In the genomic region with DNA sequence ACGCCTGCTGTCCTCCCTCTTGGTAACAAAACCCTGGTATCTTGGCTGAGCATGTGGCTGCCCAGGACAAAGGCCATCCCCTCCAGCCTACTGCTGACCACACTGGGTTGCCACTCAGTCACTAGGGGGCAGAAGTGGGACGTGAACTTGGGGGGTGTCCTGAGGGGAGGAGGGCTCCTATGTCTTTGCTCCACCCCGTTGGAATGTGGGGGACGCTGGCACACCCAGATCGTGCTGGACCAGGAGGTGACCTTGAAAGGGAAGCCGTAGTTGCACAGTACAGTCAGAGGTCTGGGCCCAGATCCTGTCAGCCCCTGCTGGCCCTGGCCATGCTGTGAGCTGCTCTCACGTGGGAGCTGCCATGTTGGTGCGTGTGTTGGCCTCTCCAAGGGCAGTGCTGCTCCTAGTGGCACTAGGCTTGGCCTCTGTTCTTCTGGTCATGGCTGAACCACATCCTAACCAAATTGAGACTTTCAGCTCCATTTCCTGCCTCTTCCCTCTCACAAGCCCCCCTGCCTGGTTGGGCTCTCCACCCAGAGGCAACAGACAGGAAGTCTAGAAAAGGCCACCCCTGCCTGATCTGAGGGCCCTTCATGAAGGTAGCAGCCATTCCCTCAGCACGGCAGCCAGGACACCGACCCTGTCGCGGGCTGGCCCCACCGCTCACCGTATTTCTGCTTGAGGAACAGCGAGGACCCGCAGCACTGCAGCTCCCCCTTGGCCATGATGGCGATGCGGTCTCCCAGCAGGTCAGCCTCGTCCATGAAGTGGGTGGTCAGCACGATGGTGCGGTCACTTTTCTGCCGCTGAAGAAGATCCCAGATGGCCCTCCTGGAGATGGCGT, we compare ENCODE assay signal across 1 cellular context.
TF ChIP-seq lines count a peak whose summit lies in the region.

No MANE protein-coding gene starts in this region.

TF ChIP-seq in H1, 55 proteins besides CTCF, POLR2A, EP300 and RAD21:
- TF ChIP-seq TEAD4 (IDR thresholded peaks at IDR 0.05; ENCODE audit: low read depth, low read length) (peak; percentile 76), RFX5 (IDR thresholded peaks at IDR 0.05; ENCODE audit: borderline replicate concordance, low read depth, low read length) (no peak), NRF1 (IDR thresholded peaks at IDR 0.05; ENCODE audit: low read depth, low read length) (no peak), SRF (IDR thresholded peaks at IDR 0.05; ENCODE audit: low read depth, low read length) (no peak), PHF8 (conservative IDR thresholded peaks at IDR 0.05; ENCODE audit: low read depth, low read length) (no peak), BRCA1 (IDR thresholded peaks at IDR 0.05; ENCODE audit: low read depth, low read length) (no peak), GTF2F1 (IDR thresholded peaks at IDR 0.05; ENCODE audit: borderline replicate concordance, low read depth, low read length) (no peak)
- TF ChIP-seq, protein P1, sequence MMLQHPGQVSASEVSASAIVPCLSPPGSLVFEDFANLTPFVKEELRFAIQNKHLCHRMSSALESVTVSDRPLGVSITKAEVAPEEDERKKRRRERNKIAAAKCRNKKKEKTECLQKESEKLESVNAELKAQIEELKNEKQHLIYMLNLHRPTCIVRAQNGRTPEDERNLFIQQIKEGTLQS (IDR thresholded peaks at IDR 0.05; ENCODE audit: insufficient read depth, low read depth, low read length) = no peak
- TF ChIP-seq, protein P2, sequence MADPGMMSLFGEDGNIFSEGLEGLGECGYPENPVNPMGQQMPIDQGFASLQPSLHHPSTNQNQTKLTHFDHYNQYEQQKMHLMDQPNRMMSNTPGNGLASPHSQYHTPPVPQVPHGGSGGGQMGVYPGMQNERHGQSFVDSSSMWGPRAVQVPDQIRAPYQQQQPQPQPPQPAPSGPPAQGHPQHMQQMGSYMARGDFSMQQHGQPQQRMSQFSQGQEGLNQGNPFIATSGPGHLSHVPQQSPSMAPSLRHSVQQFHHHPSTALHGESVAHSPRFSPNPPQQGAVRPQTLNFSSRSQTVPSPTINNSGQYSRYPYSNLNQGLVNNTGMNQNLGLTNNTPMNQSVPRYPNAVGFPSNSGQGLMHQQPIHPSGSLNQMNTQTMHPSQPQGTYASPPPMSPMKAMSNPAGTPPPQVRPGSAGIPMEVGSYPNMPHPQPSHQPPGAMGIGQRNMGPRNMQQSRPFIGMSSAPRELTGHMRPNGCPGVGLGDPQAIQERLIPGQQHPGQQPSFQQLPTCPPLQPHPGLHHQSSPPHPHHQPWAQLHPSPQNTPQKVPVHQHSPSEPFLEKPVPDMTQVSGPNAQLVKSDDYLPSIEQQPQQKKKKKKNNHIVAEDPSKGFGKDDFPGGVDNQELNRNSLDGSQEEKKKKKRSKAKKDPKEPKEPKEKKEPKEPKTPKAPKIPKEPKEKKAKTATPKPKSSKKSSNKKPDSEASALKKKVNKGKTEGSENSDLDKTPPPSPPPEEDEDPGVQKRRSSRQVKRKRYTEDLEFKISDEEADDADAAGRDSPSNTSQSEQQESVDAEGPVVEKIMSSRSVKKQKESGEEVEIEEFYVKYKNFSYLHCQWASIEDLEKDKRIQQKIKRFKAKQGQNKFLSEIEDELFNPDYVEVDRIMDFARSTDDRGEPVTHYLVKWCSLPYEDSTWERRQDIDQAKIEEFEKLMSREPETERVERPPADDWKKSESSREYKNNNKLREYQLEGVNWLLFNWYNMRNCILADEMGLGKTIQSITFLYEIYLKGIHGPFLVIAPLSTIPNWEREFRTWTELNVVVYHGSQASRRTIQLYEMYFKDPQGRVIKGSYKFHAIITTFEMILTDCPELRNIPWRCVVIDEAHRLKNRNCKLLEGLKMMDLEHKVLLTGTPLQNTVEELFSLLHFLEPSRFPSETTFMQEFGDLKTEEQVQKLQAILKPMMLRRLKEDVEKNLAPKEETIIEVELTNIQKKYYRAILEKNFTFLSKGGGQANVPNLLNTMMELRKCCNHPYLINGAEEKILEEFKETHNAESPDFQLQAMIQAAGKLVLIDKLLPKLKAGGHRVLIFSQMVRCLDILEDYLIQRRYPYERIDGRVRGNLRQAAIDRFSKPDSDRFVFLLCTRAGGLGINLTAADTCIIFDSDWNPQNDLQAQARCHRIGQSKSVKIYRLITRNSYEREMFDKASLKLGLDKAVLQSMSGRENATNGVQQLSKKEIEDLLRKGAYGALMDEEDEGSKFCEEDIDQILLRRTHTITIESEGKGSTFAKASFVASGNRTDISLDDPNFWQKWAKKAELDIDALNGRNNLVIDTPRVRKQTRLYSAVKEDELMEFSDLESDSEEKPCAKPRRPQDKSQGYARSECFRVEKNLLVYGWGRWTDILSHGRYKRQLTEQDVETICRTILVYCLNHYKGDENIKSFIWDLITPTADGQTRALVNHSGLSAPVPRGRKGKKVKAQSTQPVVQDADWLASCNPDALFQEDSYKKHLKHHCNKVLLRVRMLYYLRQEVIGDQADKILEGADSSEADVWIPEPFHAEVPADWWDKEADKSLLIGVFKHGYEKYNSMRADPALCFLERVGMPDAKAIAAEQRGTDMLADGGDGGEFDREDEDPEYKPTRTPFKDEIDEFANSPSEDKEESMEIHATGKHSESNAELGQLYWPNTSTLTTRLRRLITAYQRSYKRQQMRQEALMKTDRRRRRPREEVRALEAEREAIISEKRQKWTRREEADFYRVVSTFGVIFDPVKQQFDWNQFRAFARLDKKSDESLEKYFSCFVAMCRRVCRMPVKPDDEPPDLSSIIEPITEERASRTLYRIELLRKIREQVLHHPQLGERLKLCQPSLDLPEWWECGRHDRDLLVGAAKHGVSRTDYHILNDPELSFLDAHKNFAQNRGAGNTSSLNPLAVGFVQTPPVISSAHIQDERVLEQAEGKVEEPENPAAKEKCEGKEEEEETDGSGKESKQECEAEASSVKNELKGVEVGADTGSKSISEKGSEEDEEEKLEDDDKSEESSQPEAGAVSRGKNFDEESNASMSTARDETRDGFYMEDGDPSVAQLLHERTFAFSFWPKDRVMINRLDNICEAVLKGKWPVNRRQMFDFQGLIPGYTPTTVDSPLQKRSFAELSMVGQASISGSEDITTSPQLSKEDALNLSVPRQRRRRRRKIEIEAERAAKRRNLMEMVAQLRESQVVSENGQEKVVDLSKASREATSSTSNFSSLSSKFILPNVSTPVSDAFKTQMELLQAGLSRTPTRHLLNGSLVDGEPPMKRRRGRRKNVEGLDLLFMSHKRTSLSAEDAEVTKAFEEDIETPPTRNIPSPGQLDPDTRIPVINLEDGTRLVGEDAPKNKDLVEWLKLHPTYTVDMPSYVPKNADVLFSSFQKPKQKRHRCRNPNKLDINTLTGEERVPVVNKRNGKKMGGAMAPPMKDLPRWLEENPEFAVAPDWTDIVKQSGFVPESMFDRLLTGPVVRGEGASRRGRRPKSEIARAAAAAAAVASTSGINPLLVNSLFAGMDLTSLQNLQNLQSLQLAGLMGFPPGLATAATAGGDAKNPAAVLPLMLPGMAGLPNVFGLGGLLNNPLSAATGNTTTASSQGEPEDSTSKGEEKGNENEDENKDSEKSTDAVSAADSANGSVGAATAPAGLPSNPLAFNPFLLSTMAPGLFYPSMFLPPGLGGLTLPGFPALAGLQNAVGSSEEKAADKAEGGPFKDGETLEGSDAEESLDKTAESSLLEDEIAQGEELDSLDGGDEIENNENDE (IDR thresholded peaks at IDR 0.05; ENCODE audit: insufficient replicate concordance, low read length) = no peak
- TF ChIP-seq, protein P3, sequence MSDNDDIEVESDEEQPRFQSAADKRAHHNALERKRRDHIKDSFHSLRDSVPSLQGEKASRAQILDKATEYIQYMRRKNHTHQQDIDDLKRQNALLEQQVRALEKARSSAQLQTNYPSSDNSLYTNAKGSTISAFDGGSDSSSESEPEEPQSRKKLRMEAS (IDR thresholded peaks at IDR 0.05) = peak; percentile 85
- TF ChIP-seq, protein P4, sequence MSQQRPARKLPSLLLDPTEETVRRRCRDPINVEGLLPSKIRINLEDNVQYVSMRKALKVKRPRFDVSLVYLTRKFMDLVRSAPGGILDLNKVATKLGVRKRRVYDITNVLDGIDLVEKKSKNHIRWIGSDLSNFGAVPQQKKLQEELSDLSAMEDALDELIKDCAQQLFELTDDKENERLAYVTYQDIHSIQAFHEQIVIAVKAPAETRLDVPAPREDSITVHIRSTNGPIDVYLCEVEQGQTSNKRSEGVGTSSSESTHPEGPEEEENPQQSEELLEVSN (IDR thresholded peaks at IDR 0.05) = peak; percentile 38; the same call in 1 of the 2 replicates
